ENCODE assay signal across 14 cellular contexts in genomic region chr6:38134704-38135088, GRCh38.
"Had no signal": no experiment of that assay in that cellular context is flagged by ENCODE, and none has a peak within 500 bp of the region (broad histone marks: within the 10 kb centered on the region; RNA-seq: fewer than 3 reads in every experiment).

No MANE protein-coding gene starts in this region.

- H3K4me3 ChIP-seq: tibial nerve, vagina had no signal

- H3K9me3 ChIP-seq: tibial nerve, vagina had no signal

- H3K36me3 ChIP-seq: tibial nerve, vagina had no signal

- H3K4me3 Mint-ChIP-seq: activated CD4-positive, alpha-beta memory T cell treated with anti-CD3 and anti-CD28 coated beads, Interleukin-2, amount 10 ng/mL, durations not matched to agents 7 days and 5 days; activated T-cell treated with anti-CD3 and anti-CD28 coated beads, Interleukin-2, amount 50 U/mL, for 4 hours; nephron; stimulated activated naive B cell treated with anti-CD40 and anti-IgM and Interleukin-4, amounts not matched to agents 10 μg/mL and 1 μg/mL and 100 μg/mL, for 72 hours had no signal

- H3K27ac Mint-ChIP-seq: activated CD4-positive, alpha-beta memory T cell treated with anti-CD3 and anti-CD28 coated beads, Interleukin-2, amount 10 ng/mL, durations not matched to agents 7 days and 5 days; nephron; stimulated activated naive B cell treated with anti-CD40 and anti-IgM and Interleukin-4, amounts not matched to agents 10 μg/mL and 1 μg/mL and 100 μg/mL, for 72 hours had no signal

- H3K27me3 ChIP-seq: tibial nerve, vagina had no signal

- H3K27ac ChIP-seq: epithelial cell of prostate, tibial nerve, vagina, WERI-Rb-1 had no signal

- DNase-seq: activated CD4-positive, alpha-beta memory T cell treated with anti-CD3 and anti-CD28 coated beads, Interleukin-2, amount 10 ng/mL, durations not matched to agents 7 days and 5 days; activated effector memory CD4-positive, alpha-beta T cell treated with anti-CD3 and anti-CD28 coated beads, Interleukin-2, amount 50 U/mL, for 16 hours; activated T-cell treated with anti-CD3 and anti-CD28 coated beads, Interleukin-2, amount 50 U/mL, for 4 hours; mesendoderm; occipital lobe; stimulated activated naive B cell treated with anti-CD40 and anti-IgM and Interleukin-4, amounts not matched to agents 10 μg/mL and 1 μg/mL and 100 μg/mL, for 72 hours; WERI-Rb-1 had no signal

- H3K4me1 ChIP-seq: vagina had no signal

- ATAC-seq: activated naive CD4-positive, alpha-beta T cell treated with anti-CD3 and anti-CD28 coated beads, Interleukin-2, amount 50 U/mL, for 72 hours; activated T-cell treated with anti-CD3 and anti-CD28 coated beads, Interleukin-2, amount 50 U/mL, for 4 hours; left lobe of liver; SK-N-SH treated with all-trans-retinoic acid at 6 μM for 48 hours; stimulated activated naive B cell treated with anti-CD40 and anti-IgM and Interleukin-4, amounts not matched to agents 10 μg/mL and 1 μg/mL and 100 μg/mL, for 72 hours had no signal

- H3K27me3 Mint-ChIP-seq: activated CD4-positive, alpha-beta memory T cell treated with anti-CD3 and anti-CD28 coated beads, Interleukin-2, amount 10 ng/mL, durations not matched to agents 7 days and 5 days; stimulated activated naive B cell treated with anti-CD40 and anti-IgM and Interleukin-4, amounts not matched to agents 10 μg/mL and 1 μg/mL and 100 μg/mL, for 72 hours had no signal
